Comparison of ENCODE assay signal across 9 cellular contexts in genomic region chr2:150610670-150611279, GRCh38.
DNase-seq lines count a peak whose midpoint lies in the region; ATAC-seq and TF ChIP-seq lines count a peak whose summit lies in the region.
"Had no signal": no experiment of that assay in that cellular context is flagged by ENCODE, and none has a peak within 500 bp of the region (broad histone marks: within the 10 kb centered on the region; RNA-seq: fewer than 3 reads in every experiment).

No MANE protein-coding gene starts in this region.

- peaks cover 6% of the 10 kb centered on the region in 2 experiments; a peak in 3 of 4 replicates for H3K4me1 ChIP-seq in SK-N-SH (ENCODE audit: control insufficient read depth in 1 of 2, insufficient read depth in 2 of 2, low read depth in 1 of 2, low read length in 1 of 2)

- no peaks in the 10 kb centered on the region for H4K20me1 ChIP-seq in SK-N-SH (ENCODE audit: insufficient read depth)

- 73% methylated on average over 6 of the region's 6 CpGs for WGBS in SK-N-SH (ENCODE audit: low lambda C conversion rate)

- no peaks in the 10 kb centered on the region for H3K9me2 ChIP-seq in SK-N-SH

- no peaks in the 10 kb centered on the region for H3F3A ChIP-seq in SK-N-SH (replicated peaks; ENCODE audit: insufficient read depth)

- POLR2A ChIA-PET in SK-N-SH (lab: Yijun Ruan, JAX) = no interaction called here

- no peak for TF ChIP-seq EP300 in SK-N-SH (IDR thresholded peaks at IDR 0.05; ENCODE audit: borderline replicate concordance in 1 of 2, low read depth in 1 of 2, low read length in 1 of 2)

- H3K27me3 ChIP-seq in SK-N-SH (ENCODE audit: insufficient read depth) = no peaks in the 10 kb centered on the region

- H3K4me3 ChIP-seq in SK-N-SH (ENCODE audit: low read depth in 2 of 2, low read length in 1 of 2) = 0 out of 4 replicates have a peak overlapping the region, but pooled peaks of 1 of the 2 experiments have one; percentile 2
- H3K4me3 ChIP-seq: skin epidermis had no signal

- H3K79me2 ChIP-seq in SK-N-SH (ENCODE audit: insufficient read depth) = no peaks in the 10 kb centered on the region

- H3K27ac ChIP-seq in SK-N-SH (ENCODE audit: low read depth in 2 of 2, low read length in 1 of 2) = peak overlapping the region; percentile 25 to 60; a peak in 2 of 4 replicates

- TF ChIP-seq CTCF in SK-N-SH (IDR thresholded peaks at IDR 0.05) = peak; percentile 68

- no peak overlapping the region; the same call in 1 of the 2 replicates for H2AFZ ChIP-seq in SK-N-SH (ENCODE audit: low read depth)

- peak; percentile 64 for TF ChIP-seq RAD21 in SK-N-SH (IDR thresholded peaks at IDR 0.05; ENCODE audit: low read length)

- H3K9me3 ChIP-seq in SK-N-SH = no peaks in the 10 kb centered on the region

- no peaks in the 10 kb centered on the region for H3K36me3 ChIP-seq in SK-N-SH (replicated peaks in 1 of 2; ENCODE audit: control insufficient read depth in 1 of 2, insufficient read depth in 2 of 2, low read length in 1 of 2)

- DNase-seq in SK-N-SH (peak; percentile 14), islet precursor cell (peak; percentile 67), NCI-H2196 (lab: John Stamatoyannopoulos, UW; ENCODE audit: unreplicated experiment) (no peak), NK-92 (lab: John Stamatoyannopoulos, UW; ENCODE audit: unreplicated experiment) (no peak), NCI-H1436 (lab: John Stamatoyannopoulos, UW) (no peak), NCI-H187 (lab: John Stamatoyannopoulos, UW) (no peak)

- ATAC-seq in GM18498 (IDR thresholded peaks at IDR 0.05; ENCODE audit: unreplicated experiment) (peak; percentile 72), HG02973 (IDR thresholded peaks at IDR 0.05; ENCODE audit: unreplicated experiment) (peak; percentile 53)

- H3K4me2 ChIP-seq in SK-N-SH = no peak overlapping the region

- CTCF ChIA-PET in SK-N-SH (lab: Yijun Ruan, JAX) = interaction anchor here (0.7 to 1.7 kb wide), 3 partner anchors 10 to 79 kb away, joined by 3 to 6 read pairs (median 3); no protein-coding TSS in a partner anchor

- H3K9ac ChIP-seq in SK-N-SH = no peak overlapping the region

TF ChIP-seq in SK-N-SH, 30 proteins besides CTCF, POLR2A, EP300 and RAD21:
- peak; percentile 81 for TF ChIP-seq PBX3 (IDR thresholded peaks at IDR 0.05)
- TF ChIP-seq SMC3 (IDR thresholded peaks at IDR 0.05; ENCODE audit: low read depth, low read length) = peak; percentile 61
- TF ChIP-seq RXRA (IDR thresholded peaks at IDR 0.05; ENCODE audit: borderline replicate concordance, low read depth) = no peak

Comparison
In these comparisons a context has a peak if more than half of its experiments do, and no peak if none do; other contexts are left out.
1. DNase-seq: peak in SK-N-SH (single experiment) and islet precursor cell (single experiment); none in NCI-H2196 (single experiment), NK-92 (single experiment), NCI-H1436 (single experiment) and NCI-H187 (0 of 2).